Comparison of ENCODE assay signal across 18 cellular contexts in the genomic region with DNA sequence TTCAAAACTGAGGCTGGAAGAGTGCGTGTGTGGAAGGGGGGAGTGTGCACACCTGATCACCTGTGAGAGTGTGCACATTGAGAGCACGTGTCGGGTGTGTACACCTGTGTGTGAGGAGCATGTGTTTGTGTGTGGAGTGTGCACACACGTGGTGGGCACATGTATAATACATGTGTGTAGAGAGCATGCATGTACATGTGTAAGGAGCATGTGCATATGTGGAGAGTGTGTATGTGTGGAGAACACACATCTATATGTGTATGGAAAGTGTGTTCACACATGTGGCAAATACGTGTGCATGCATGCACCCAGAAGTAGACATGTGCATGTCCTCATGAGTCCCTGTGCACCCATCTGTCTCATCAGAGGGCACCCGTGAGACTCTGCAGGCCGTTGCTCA.
"Had no signal": no experiment of that assay in that cellular context is flagged by ENCODE, and none has a peak within 500 bp of the region (broad histone marks: within the 10 kb centered on the region; RNA-seq: fewer than 3 reads in every experiment).

No MANE protein-coding gene starts in this region.

- H3K9me3 Mint-ChIP-seq: endodermal cell; naive thymus-derived CD8-positive, alpha-beta T cell; type B pancreatic cell had no signal

- H3K27ac ChIP-seq: cardiac muscle cell, left lung, right atrium auricular region, skin epidermis had no signal

- H3K27me3 Mint-ChIP-seq: naive thymus-derived CD8-positive, alpha-beta T cell; progenitor cell of endocrine pancreas; type B pancreatic cell had no signal

- H3K4me3 ChIP-seq: cardiac muscle cell, left lung, mucosa of descending colon, right atrium auricular region, skin epidermis had no signal

- H3K9me3 ChIP-seq: left lung, mucosa of descending colon, right atrium auricular region had no signal

- ATAC-seq: left lung; mucosa of descending colon; naive thymus-derived CD8-positive, alpha-beta T cell had no signal

- H3K27me3 ChIP-seq: left lung, right atrium auricular region had no signal

- H3K27ac Mint-ChIP-seq: progenitor cell of endocrine pancreas, type B pancreatic cell had no signal

- H3K4me3 Mint-ChIP-seq: endodermal cell, type B pancreatic cell had no signal

- H3K36me3 ChIP-seq: cardiac muscle cell, right atrium auricular region had no signal

- DNase-seq: activated CD4-positive, alpha-beta T cell treated with anti-CD3 and anti-CD28 coated beads, Interleukin-2, amount 50 U/mL, for 1 hour; activated CD4-positive, CD25-positive, alpha-beta regulatory T cell; activated effector memory CD4-positive, alpha-beta T cell treated with Interleukin-2 at 50 U/mL for 16 hours; activated T-cell treated with anti-CD3 and anti-CD28 coated beads for 4 hours; endodermal cell; islet precursor cell; left lung; SIG-M5; stimulated activated CD4-positive, alpha-beta T cell treated with anti-CD3 and anti-CD28 coated beads, Interleukin-15, amount 100 ng/mL, for 24 hours; stimulated activated CD4-positive, alpha-beta T cell treated with anti-CD3 and anti-CD28 coated beads, Interleukin-4, amount 100 ng/mL, for 1 hour; stimulated activated naive CD4-positive, alpha-beta T cell treated with Interleukin-2 at 50 U/mL for 16 hours had no signal
